Comparison of ENCODE assay signal across 1 cellular context in the genomic region with DNA sequence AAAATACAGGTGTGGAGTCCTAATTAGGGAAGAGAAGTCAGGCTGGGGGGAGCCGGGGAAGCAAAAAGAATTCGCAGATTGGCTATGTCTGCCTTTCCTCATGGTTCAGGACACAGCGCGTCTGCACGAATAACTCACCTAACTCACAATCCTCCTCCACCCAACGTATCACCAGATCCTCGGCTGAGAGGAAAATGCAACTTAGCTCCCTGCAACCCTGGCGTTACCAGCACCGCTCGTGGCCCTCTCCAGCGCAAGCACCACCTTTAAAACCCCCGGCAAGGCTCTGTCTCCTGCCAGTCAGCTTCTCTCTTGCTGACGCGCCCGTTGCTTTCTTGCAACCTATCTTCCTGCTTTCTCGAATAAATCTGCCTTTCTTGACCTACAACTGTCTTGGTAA.
TF ChIP-seq lines count a peak whose summit lies in the region.

No MANE protein-coding gene starts in this region.

TF ChIP-seq in GM23338, 12 proteins besides CTCF, POLR2A, EP300 and RAD21 (continued from another document):
- no peak for TF ChIP-seq REST (IDR thresholded peaks at IDR 0.05; ENCODE audit: unreplicated experiment)
